20 cellular contexts compared by ENCODE assay signal in the genomic region with DNA sequence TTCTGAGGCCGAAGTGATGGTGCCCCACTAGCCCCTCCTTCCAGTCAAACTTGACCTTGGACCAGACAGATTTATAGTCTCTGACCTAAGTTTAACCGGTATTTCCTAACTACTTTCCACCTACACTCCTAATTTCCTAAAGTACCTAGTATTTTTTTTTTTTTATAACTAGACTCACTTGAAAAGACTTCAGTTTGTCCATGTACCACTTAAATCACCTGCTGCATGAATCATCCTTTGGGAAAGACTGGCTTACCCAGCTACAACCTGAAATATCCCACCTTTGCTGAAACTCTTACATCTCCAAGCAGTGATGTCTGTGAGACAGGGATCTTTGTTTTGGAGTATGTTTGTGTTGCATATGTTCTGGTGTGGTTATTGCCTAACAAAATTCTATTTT.
"Had no signal": no experiment of that assay in that cellular context is flagged by ENCODE, and none has a peak within 500 bp of the region (broad histone marks: within the 10 kb centered on the region; RNA-seq: fewer than 3 reads in every experiment).

No MANE protein-coding gene starts in this region.

- H3K4me3 ChIP-seq: coronary artery, lung, ovary, smooth muscle cell, suprapubic skin, thyroid gland, upper lobe of left lung, uterus had no signal

- H3K27ac ChIP-seq: coronary artery, ovary, suprapubic skin, thyroid gland, upper lobe of left lung, uterus had no signal

- H3K36me3 ChIP-seq: ovary, suprapubic skin, thyroid gland, upper lobe of left lung, uterus had no signal

- FAIRE-seq: endothelial cell of umbilical vein had no signal

- H3K4me2 ChIP-seq: smooth muscle cell had no signal

- H3K4me1 ChIP-seq: suprapubic skin, thyroid gland, uterus had no signal

- H3K27me3 ChIP-seq: ovary, suprapubic skin, thyroid gland, upper lobe of left lung, uterus had no signal

- DNase-seq: effector CD4-positive, alpha-beta T cell; endodermal cell; erythroblast; foreskin melanocyte; hypothalamus; islet precursor cell; left ventricle myocardium superior; naive thymus-derived CD8-positive, alpha-beta T cell; ovary; right cardiac atrium; stimulated activated CD4-positive, alpha-beta T cell treated with anti-CD3 and anti-CD28 coated beads, Interleukin-2, amount 100 ng/mL, for 48 hours; stimulated activated naive CD8-positive, alpha-beta T cell treated with anti-CD3 and anti-CD28 coated beads, Interleukin-15, Interleukin-2, amounts not matched to agents 100 U/mL and 50 U/mL, for 24 hours; thyroid gland; upper lobe of left lung; uterus had no signal

- ATAC-seq: left ventricle myocardium superior; naive thymus-derived CD8-positive, alpha-beta T cell; right cardiac atrium; stimulated activated naive CD8-positive, alpha-beta T cell treated with anti-CD3 and anti-CD28 coated beads, Interleukin-15, Interleukin-2, amounts not matched to agents 100 U/mL and 50 U/mL, for 24 hours had no signal

- H3K9me3 ChIP-seq: ovary, suprapubic skin, thyroid gland, upper lobe of left lung, uterus had no signal
